In the genomic region with DNA sequence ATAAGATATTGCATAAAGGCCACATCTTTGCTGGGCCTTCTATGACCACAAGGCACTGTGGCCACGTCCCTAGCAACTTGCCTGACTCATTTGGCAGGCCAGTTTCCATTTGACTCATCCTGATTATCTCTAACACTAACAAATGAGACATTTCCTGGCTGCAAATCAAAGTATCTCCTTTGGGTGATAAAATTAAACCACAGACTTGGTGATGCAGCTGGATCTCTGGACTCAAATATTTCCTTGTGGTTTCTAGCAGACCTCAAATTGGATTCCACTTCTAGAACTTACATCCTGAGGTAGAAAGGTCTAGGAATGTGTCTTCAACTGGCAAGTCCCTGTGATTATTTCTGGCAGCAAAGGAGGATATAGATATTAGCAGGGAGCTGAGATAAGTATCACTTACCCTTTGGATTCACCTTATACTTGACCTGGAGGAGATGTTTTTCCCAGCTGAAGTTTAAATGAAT, we compare ENCODE assay signal across 8 cellular contexts.
DNase-seq lines count a peak whose midpoint lies in the region; ATAC-seq and TF ChIP-seq lines count a peak whose summit lies in the region.

No MANE protein-coding gene starts in this region.

- H3K9me2 ChIP-seq in PC-3 (replicated peaks; ENCODE audit: low read length), result no peaks in the 10 kb centered on the region

- no peaks in the 10 kb centered on the region for H3K9me3 ChIP-seq in PC-3 (ENCODE audit: low read length)
- H3K9me3 ChIP-seq in HAP-1, result no peaks in the 10 kb centered on the region

- H3K27me3 ChIP-seq in PC-3 (ENCODE audit: low read length) (no peaks in the 10 kb centered on the region), HAP-1 (ENCODE audit: low read depth) (no peaks in the 10 kb centered on the region)

- H3K27ac ChIP-seq in PC-3 (ENCODE audit: low read length), result peak overlapping the region; percentile 97

- in situ Hi-C loops in G401 (cut with HindIII; ENCODE audit: low sequenced_read_pairs) (no loop called here), HAP-1 (cut with MboI; ENCODE audit: low sequenced_read_pairs) (no loop called here)

- CTCF ChIA-PET in PC-3 (lab: Charles Lee), result interaction anchor here (0.6 kb wide), 1 partner anchor 135 kb away, joined by 3 read pairs; no protein-coding TSS in a partner anchor

- H3K9ac ChIP-seq in PC-3 (ENCODE audit: low read length), result peak overlapping the region; percentile 81

- peak overlapping the region; percentile 72 for H3K4me2 ChIP-seq in PC-3 (ENCODE audit: low read length)

- intact Hi-C loops in PC-3 (cut with micrococcal nuclease), result loop anchor here (1.0 to 5.0 kb wide), 3 partner anchors 85 to 175 kb away; no protein-coding TSS in a partner anchor
- intact Hi-C loops in left ventricle myocardium superior (cut with micrococcal nuclease), result no loop called here

- H3F3A ChIP-seq in PC-3 (ENCODE audit: low read length, unreplicated experiment), result peaks cover 12% of the 10 kb centered on the region

- ATAC-seq in HG02642 (IDR thresholded peaks at IDR 0.05; ENCODE audit: poor library complexity, unreplicated experiment) (peak; percentile 74), PC-3 (peak; percentile 73), left ventricle myocardium superior (peak; percentile 89)

- no peaks in the 10 kb centered on the region for H4K20me1 ChIP-seq in PC-3 (ENCODE audit: low read length)

- H3K79me2 ChIP-seq in PC-3 (ENCODE audit: low read length), result no peaks in the 10 kb centered on the region

- H3K36me3 ChIP-seq in PC-3 (ENCODE audit: low read depth, low read length) (no peaks in the 10 kb centered on the region), HAP-1 (replicated peaks) (no peaks in the 10 kb centered on the region)

- TF ChIP-seq CTCF in PC-3 (conservative IDR thresholded peaks at IDR 0.05; ENCODE audit: low read depth, low read length), result no peak

- H3K4me1 ChIP-seq in PC-3 (ENCODE audit: insufficient read depth, low read length), result peaks cover 44% of the 10 kb centered on the region
- H3K4me1 ChIP-seq in HAP-1, result peaks cover 5% of the 10 kb centered on the region; the same call in 1 of the 2 replicates

- H2AFZ ChIP-seq in PC-3 (ENCODE audit: low read length), result no peak overlapping the region

- no peak overlapping the region for H3K4me3 ChIP-seq in PC-3 (ENCODE audit: low read length)
- H3K4me3 ChIP-seq in HAP-1, result no peak overlapping the region

- POLR2A ChIA-PET in PC-3 (lab: Charles Lee; ENCODE audit: unreplicated experiment), result interaction anchor here (1.2 kb wide), 1 partner anchor 16 kb away, joined by 5 read pairs; no protein-coding TSS in a partner anchor

- BruUV-seq in PC-3 (replicated peaks; lab: Mats Ljungman, UMichigan), result no TSS peak

- DNase-seq in Daoy (ENCODE audit: low read depth) (peak; percentile 30), PC-3 (peak; percentile 99), left ventricle myocardium superior (no peak), SIG-M5 (lab: John Stamatoyannopoulos, UW) (no peak), G401 (ENCODE audit: low spot score) (no peak), HAP-1 (ENCODE audit: low spot score in 2 of 2) (no peak)
- DNase-seq in activated naive CD4-positive, alpha-beta T cell treated with Interleukin-2 at 50 U/mL for 16 hours, result no peak

Comparison
In these comparisons a context has a peak if more than half of its experiments do, and no peak if none do; other contexts are left out.
1. DNase-seq: peak in Daoy (single experiment) and PC-3 (single experiment); none in left ventricle myocardium superior (single experiment), SIG-M5 (single experiment), G401 (single experiment), activated naive CD4-positive, alpha-beta T cell treated with Interleukin-2 at 50 U/mL for 16 hours (single experiment) and HAP-1 (0 of 2).
2. Peak in every context shown above with its lines, with median percentiles within 50 percentile points of each other: ATAC-seq.